ENCODE assay signal across 8 cellular contexts in genomic region chr15:78618490-78618934, GRCh38. TPM values are rescaled to one million over a fixed set of nuclear protein-coding genes. Genes with fewer than 3 reads are reported as not detected.
A peak's percentile ranks its signal among the peaks of the same experiment; 100 is the strongest.
DNase-seq lines count a peak whose midpoint lies in the region; ATAC-seq, FAIRE-seq and TF ChIP-seq lines count a peak whose summit lies in the region.

No MANE protein-coding gene starts in this region.

- H3K4me1 Mint-ChIP-seq in GM23338 (peaks cover 21% of the 10 kb centered on the region), activated B cell treated with CpG ODN at 0.5 μM for 24 hours (peaks cover 5% of the 10 kb centered on the region)

- H3K27ac ChIP-seq in A673 (ENCODE audit: low read depth, low read length, poor library complexity, severe bottlenecking) (no peak overlapping the region), GM23338 (ENCODE audit: low read depth) (no peak overlapping the region), kidney (ENCODE audit: low read depth in 2 of 2, low read length in 2 of 2) (no peak overlapping the region)

- no peaks in the 10 kb centered on the region for H3K79me2 ChIP-seq in GM23338 (replicated peaks; ENCODE audit: insufficient read depth)

- no TSS peak for BruUV-seq in A673 (replicated peaks; lab: Mats Ljungman, UMichigan)

- no peak for FAIRE-seq in kidney (lab: Jason Lieb, UNC)

- H2AFZ ChIP-seq in GM23338, result no peak overlapping the region

- H3K4me1 ChIP-seq in A673 (ENCODE audit: insufficient read depth, low read length, poor library complexity, severe bottlenecking) (no peaks in the 10 kb centered on the region), GM23338 (ENCODE audit: insufficient read depth) (no peaks in the 10 kb centered on the region), kidney (ENCODE audit: control insufficient read depth in 1 of 2, insufficient read depth in 1 of 2, low read depth in 1 of 2, low read length in 2 of 2) (no peaks in the 10 kb centered on the region)

- no peaks in the 10 kb centered on the region for H3K9me2 ChIP-seq in GM23338 (ENCODE audit: insufficient read depth)

- H3K36me3 Mint-ChIP-seq in GM23338 (ENCODE audit: low read depth) (no peaks in the 10 kb centered on the region), activated B cell treated with CpG ODN at 0.5 μM for 24 hours (ENCODE audit: low read depth) (no peaks in the 10 kb centered on the region)

- no peaks in the 10 kb centered on the region for H3K36me3 ChIP-seq in A673 (ENCODE audit: insufficient read depth, low read length, poor library complexity, severe bottlenecking)
- no peaks in the 10 kb centered on the region for H3K36me3 ChIP-seq in GM23338 (ENCODE audit: insufficient read depth)
- no peaks in the 10 kb centered on the region for H3K36me3 ChIP-seq in kidney (ENCODE audit: control insufficient read depth in 1 of 2, insufficient read depth in 2 of 2, low read length in 2 of 2)

- peak; percentile 82 for DNase-seq in A673 (ENCODE audit: low spot score)
- DNase-seq in GM23338 (ENCODE audit: low spot score), result peak; percentile 96
- DNase-seq in NCI-H226, result peak; percentile 63
- peak; percentile 59 for DNase-seq in activated B cell treated with CpG ODN at 0.5 μM for 24 hours
- DNase-seq in cardiac fibroblast (ENCODE audit: low read depth in 2 of 2), result peak; percentile 91 to 92
- peak; percentile 83 for DNase-seq in kidney
- peak; percentile 70 to 77 for DNase-seq in stimulated activated CD4-positive, alpha-beta T cell treated with anti-CD3 and anti-CD28 coated beads, Interleukin-15, amount 100 ng/mL, for 48 hours (ENCODE audit: low read depth in 2 of 2)

- H3K4me3 ChIP-seq in A673 (ENCODE audit: low read depth, low read length, poor library complexity, severe bottlenecking) (no peak overlapping the region), GM23338 (no peak overlapping the region), cardiac fibroblast (replicated peaks in 1 of 2; ENCODE audit: low read depth in 2 of 2, low read length in 2 of 2) (no peak overlapping the region), kidney (ENCODE audit: low read length in 2 of 2) (no peak overlapping the region)

- no peaks in the 10 kb centered on the region for H4K20me1 ChIP-seq in GM23338 (replicated peaks; ENCODE audit: insufficient read depth)

- H3K9me3 Mint-ChIP-seq in GM23338 (peaks cover 4% of the 10 kb centered on the region; the same call in 1 of the 3 replicates), activated B cell treated with CpG ODN at 0.5 μM for 24 hours (no peaks in the 10 kb centered on the region)

- H3K4me2 ChIP-seq in GM23338, result no peak overlapping the region

- ATAC-seq in GM23338 (peak; percentile 15), activated B cell treated with CpG ODN at 0.5 μM for 24 hours (ENCODE audit: low read depth) (peak; percentile 67), GM18858 (IDR thresholded peaks at IDR 0.05; ENCODE audit: unreplicated experiment) (no peak)

- H3K27ac Mint-ChIP-seq in GM23338 (no peak overlapping the region), activated B cell treated with CpG ODN at 0.5 μM for 24 hours (no peak overlapping the region)

- peak; percentile 85 for TF ChIP-seq CTCF in A673 (conservative IDR thresholded peaks at IDR 0.05; ENCODE audit: low read depth, low read length)
- TF ChIP-seq CTCF in GM23338 (conservative IDR thresholded peaks at IDR 0.05; ENCODE audit: low read depth in 2 of 2), result peak; percentile 95
- peak; percentile 45 for TF ChIP-seq CTCF in activated B cell treated with CpG ODN at 0.5 μM for 24 hours (IDR thresholded peaks at IDR 0.05)
- TF ChIP-seq CTCF in cardiac fibroblast (IDR thresholded peaks at IDR 0.05; ENCODE audit: low read depth, low read length), result peak; percentile 77
- peak; percentile 86 for TF ChIP-seq CTCF in kidney (IDR thresholded peaks at IDR 0.05; ENCODE audit: borderline replicate concordance, extremely low read depth, insufficient read depth)

- H3K27me3 Mint-ChIP-seq in GM23338 (ENCODE audit: insufficient read depth, low read depth, poor library complexity) (peaks cover 36% of the 10 kb centered on the region), activated B cell treated with CpG ODN at 0.5 μM for 24 hours (peaks cover 34% of the 10 kb centered on the region)

- CTCF ChIA-PET in A673 (lab: Charles Lee), result no interaction called here
- CTCF ChIA-PET in activated B cell treated with CpG ODN at 0.5 μM for 24 hours (lab: Charles Lee), result interaction anchor here (2.8 kb wide), 1 partner anchor 91 kb away, joined by 11 read pairs; no protein-coding TSS in a partner anchor

- H3K4me3 Mint-ChIP-seq in GM23338 (peak overlapping the region; percentile 43; the same call in 2 of the 3 replicates), activated B cell treated with CpG ODN at 0.5 μM for 24 hours (no peak overlapping the region)

- H3K27me3 ChIP-seq in A673 (replicated peaks; ENCODE audit: insufficient read depth, low read depth, low read length, poor library complexity) (peaks cover 53% of the 10 kb centered on the region), GM23338 (ENCODE audit: insufficient read depth) (peaks cover 44% of the 10 kb centered on the region)

- intact Hi-C loops in A673 (cut with micrococcal nuclease; ENCODE audit: unreplicated experiment), result loop anchor here (1.0 kb wide), 2 partner anchors 91 to 133 kb away; no protein-coding TSS in a partner anchor
- intact Hi-C loops in activated B cell treated with CpG ODN at 0.5 μM for 24 hours (cut with micrococcal nuclease), result loop anchor here (1.0 to 10.0 kb wide), 3 partner anchors 91 to 566 kb away; partner anchors contain the start of gene ADAMTS7
- intact Hi-C loops in kidney (cut with DNase I), result no loop called here

- POLR2A ChIA-PET in A673 (lab: Charles Lee; ENCODE audit: low non-redundant PET), result no interaction called here
- POLR2A ChIA-PET in activated B cell treated with CpG ODN at 0.5 μM for 24 hours (lab: Charles Lee), result no interaction called here

- no peaks in the 10 kb centered on the region for H3F3A ChIP-seq in GM23338 (replicated peaks; ENCODE audit: low read depth)

- no peaks in the 10 kb centered on the region for H3K9me3 ChIP-seq in A673 (ENCODE audit: low read depth, low read length, poor library complexity, severe bottlenecking)
- no peaks in the 10 kb centered on the region for H3K9me3 ChIP-seq in kidney (ENCODE audit: control insufficient read depth in 1 of 2, low read length in 2 of 2)

- no peak overlapping the region for H3K9ac ChIP-seq in kidney (ENCODE audit: low read length in 2 of 2)

TF ChIP-seq in GM23338, 12 proteins besides CTCF, POLR2A, EP300 and RAD21 (continues in another document):
- TF ChIP-seq POLR2AphosphoS5 (IDR thresholded peaks at IDR 0.05; ENCODE audit: low read depth) (no peak), ZNF331 (CRISPR knock-in tag; IDR thresholded peaks at IDR 0.05; ENCODE audit: low read depth) (no peak)
- TF ChIP-seq, protein P1, sequence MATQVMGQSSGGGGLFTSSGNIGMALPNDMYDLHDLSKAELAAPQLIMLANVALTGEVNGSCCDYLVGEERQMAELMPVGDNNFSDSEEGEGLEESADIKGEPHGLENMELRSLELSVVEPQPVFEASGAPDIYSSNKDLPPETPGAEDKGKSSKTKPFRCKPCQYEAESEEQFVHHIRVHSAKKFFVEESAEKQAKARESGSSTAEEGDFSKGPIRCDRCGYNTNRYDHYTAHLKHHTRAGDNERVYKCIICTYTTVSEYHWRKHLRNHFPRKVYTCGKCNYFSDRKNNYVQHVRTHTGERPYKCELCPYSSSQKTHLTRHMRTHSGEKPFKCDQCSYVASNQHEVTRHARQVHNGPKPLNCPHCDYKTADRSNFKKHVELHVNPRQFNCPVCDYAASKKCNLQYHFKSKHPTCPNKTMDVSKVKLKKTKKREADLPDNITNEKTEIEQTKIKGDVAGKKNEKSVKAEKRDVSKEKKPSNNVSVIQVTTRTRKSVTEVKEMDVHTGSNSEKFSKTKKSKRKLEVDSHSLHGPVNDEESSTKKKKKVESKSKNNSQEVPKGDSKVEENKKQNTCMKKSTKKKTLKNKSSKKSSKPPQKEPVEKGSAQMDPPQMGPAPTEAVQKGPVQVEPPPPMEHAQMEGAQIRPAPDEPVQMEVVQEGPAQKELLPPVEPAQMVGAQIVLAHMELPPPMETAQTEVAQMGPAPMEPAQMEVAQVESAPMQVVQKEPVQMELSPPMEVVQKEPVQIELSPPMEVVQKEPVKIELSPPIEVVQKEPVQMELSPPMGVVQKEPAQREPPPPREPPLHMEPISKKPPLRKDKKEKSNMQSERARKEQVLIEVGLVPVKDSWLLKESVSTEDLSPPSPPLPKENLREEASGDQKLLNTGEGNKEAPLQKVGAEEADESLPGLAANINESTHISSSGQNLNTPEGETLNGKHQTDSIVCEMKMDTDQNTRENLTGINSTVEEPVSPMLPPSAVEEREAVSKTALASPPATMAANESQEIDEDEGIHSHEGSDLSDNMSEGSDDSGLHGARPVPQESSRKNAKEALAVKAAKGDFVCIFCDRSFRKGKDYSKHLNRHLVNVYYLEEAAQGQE (IDR thresholded peaks at IDR 0.05; ENCODE audit: unreplicated experiment), result no peak

RNA-seq across cellular contexts. Expression of gene CHRNA3, which starts 2.3 kb away (rescaled TPM):
- total RNA-seq in A673 (2021) (not detected in 2 replicates), activated B cell treated with CpG ODN at 0.5 μM for 24 hours (not detected in 2 replicates), kidney (not detected)
- total RNA-seq in GM23338 (2014; rRNA removed; shearing (Covaris generic)), result 1.3 and 2.9 TPM in 2 replicates
- polyA plus RNA-seq in GM23338 (2016; fragmentation: Nextera tagmentation; extraction: Ambion mirVana) (2.3 and 3.5 TPM in 2 replicates), kidney (ENCODE audit: insufficient read depth, low read depth, low replicate concordance) (not detected)

RNA-seq across cellular contexts. Expression of gene CHRNB4, which starts 22.5 kb away (rescaled TPM):
- total RNA-seq in A673 (2021), result not detected in 2 replicates
- total RNA-seq in GM23338 (2014; rRNA removed; shearing (Covaris generic)), result 1.0 and 1.6 TPM in 2 replicates
- 0.71 and 1.4 TPM in 2 replicates for polyA plus RNA-seq in GM23338 (2016; fragmentation: Nextera tagmentation; extraction: Ambion mirVana)
- not detected in 2 replicates for total RNA-seq in activated B cell treated with CpG ODN at 0.5 μM for 24 hours
- total RNA-seq in kidney, result 0.13 TPM
- 0.32 TPM for polyA plus RNA-seq in kidney (ENCODE audit: insufficient read depth, low read depth, low replicate concordance)

RNA-seq across cellular contexts. Expression of gene CHRNA5, which starts 53.2 kb away (rescaled TPM):
- 18.9 and 19.1 TPM in 2 replicates for total RNA-seq in A673 (2021)
- total RNA-seq in GM23338 (2014; rRNA removed; shearing (Covaris generic)), result 19.6 and 26.2 TPM in 2 replicates
- 23.3 and 29.3 TPM in 2 replicates for polyA plus RNA-seq in GM23338 (2016; fragmentation: Nextera tagmentation; extraction: Ambion mirVana)
- 1.3 TPM in 2 replicates for total RNA-seq in activated B cell treated with CpG ODN at 0.5 μM for 24 hours
- total RNA-seq in kidney, result 0.76 TPM
- polyA plus RNA-seq in kidney (ENCODE audit: insufficient read depth, low read depth, low replicate concordance), result 0.41 TPM

Comparison
In these comparisons a context has a peak if more than half of its experiments do, and no peak if none do; other contexts are left out.
1. CTCF ChIP-seq: peak in every context shown above with its lines; median percentile 95 in GM23338; 86 in kidney; 85 in A673; 77 in cardiac fibroblast; 45 in activated B cell treated with CpG ODN at 0.5 μM for 24 hours.